ENCODE assay signal across 20 cellular contexts in the genomic region with DNA sequence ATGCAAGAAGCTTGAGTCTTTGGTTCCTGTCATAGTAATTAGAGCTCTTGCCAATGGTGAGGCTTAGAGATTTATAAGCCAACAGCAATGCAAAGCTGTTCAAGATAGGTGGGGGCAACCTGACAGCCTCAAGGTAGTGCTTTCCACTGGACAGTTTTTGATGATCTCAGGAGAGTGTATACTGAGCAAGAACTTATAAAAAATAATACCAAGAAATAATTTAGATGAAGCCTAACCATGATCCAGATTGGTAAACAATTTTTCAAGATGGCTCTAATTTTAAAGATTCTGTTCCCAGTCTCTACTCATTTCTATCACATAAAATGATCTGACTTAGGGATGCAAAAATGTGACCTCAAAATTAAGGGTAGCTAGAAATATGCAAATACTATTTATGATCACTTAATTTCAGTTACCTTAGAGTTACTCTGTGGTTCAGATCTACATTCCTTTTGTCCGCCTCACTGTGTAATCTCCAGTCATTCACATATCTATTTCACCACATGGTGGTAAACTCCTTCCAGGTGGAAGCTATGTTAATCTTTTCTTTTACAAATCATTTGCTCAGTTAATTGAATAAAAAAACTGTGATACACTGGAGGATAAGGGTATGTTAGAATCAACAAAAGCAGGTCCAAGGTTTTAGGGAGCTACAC.
A peak's percentile ranks its signal among the peaks of the same experiment; 100 is the strongest.
DNase-seq lines count a peak whose midpoint lies in the region; ATAC-seq, FAIRE-seq and TF ChIP-seq lines count a peak whose summit lies in the region.
"Had no signal": no experiment of that assay in that cellular context is flagged by ENCODE, and none has a peak within 500 bp of the region (broad histone marks: within the 10 kb centered on the region; RNA-seq: fewer than 3 reads in every experiment).

No MANE protein-coding gene starts in this region.

- no peak overlapping the region for H3K27ac ChIP-seq in testis
- H3K27ac ChIP-seq: neural progenitor cell, prostate gland, skin epidermis had no signal

- H3K9me3 ChIP-seq in testis, result no peaks in the 10 kb centered on the region
- H3K9me3 ChIP-seq: prostate gland had no signal

- peak; percentile 79 for FAIRE-seq in RCC 7860 (lab: Jason Lieb, UNC)
- FAIRE-seq: GM19239 had no signal

- H3K4me3 ChIP-seq in choroid plexus epithelial cell (ENCODE audit: low read depth, low read length) (no peak overlapping the region), testis (no peak overlapping the region)
- H3K4me3 ChIP-seq: neural progenitor cell, prostate gland, skin epidermis had no signal

- no peak for TF ChIP-seq CTCF in choroid plexus epithelial cell (conservative IDR thresholded peaks at IDR 0.05; ENCODE audit: low read depth, low read length)
- TF ChIP-seq CTCF in testis (IDR thresholded peaks at IDR 0.05), result no peak

- intact Hi-C loops in testis (cut with DNase I; ENCODE audit: low total_unique reads), result no loop called here

- TF ChIP-seq POLR2A in testis (IDR thresholded peaks at IDR 0.05), result no peak

- WGBS in testis, 2 donors, result 88 to 96% methylated on average over 1 of the region's 1 CpG

- no peaks in the 10 kb centered on the region for H3K4me1 ChIP-seq in testis
- H3K4me1 ChIP-seq: neural progenitor cell, prostate gland had no signal

- no peaks in the 10 kb centered on the region for H3K36me3 ChIP-seq in testis (ENCODE audit: low read depth, missing control alignments)
- H3K36me3 ChIP-seq: neural progenitor cell, prostate gland had no signal

- no peaks in the 10 kb centered on the region for H3K27me3 ChIP-seq in testis
- H3K27me3 ChIP-seq: neural progenitor cell had no signal

- DNase-seq in HS-5 (ENCODE audit: low read depth) (peak; percentile 59), RCC 7860 (ENCODE audit: low spot score) (peak; percentile 48), choroid plexus epithelial cell (ENCODE audit: low read depth) (peak; percentile 56), non-pigmented ciliary epithelial cell (ENCODE audit: low read depth) (peak; percentile 32), hypothalamus (lab: John Stamatoyannopoulos, UW) (no peak), testis (no peak)
- DNase-seq: activated CD4-positive, alpha-beta T cell treated with anti-CD3 and anti-CD28 coated beads, Interleukin-2, amount 50 U/mL, for 4 hours; activated naive CD8-positive, alpha-beta T cell treated with anti-CD3 and anti-CD28 coated beads for 36 hours; CD4-positive, CD25-positive, alpha-beta regulatory T cell; effector memory CD8-positive, alpha-beta T cell; NCI-H1436 treated with DMSO at 0.1 percent for 48 hours; NCI-H2107; T-helper 9 cell had no signal

- ATAC-seq in HG02759 (IDR thresholded peaks at IDR 0.05; ENCODE audit: unreplicated experiment), result no peak
- ATAC-seq: activated T-helper 17 cell treated with anti-CD3 and anti-CD28 coated beads, Interleukin-2, amount 50 U/mL, for 72 hours; effector memory CD8-positive, alpha-beta T cell; WTC11 had no signal

Comparison
In these comparisons a context has a peak if more than half of its experiments do, and no peak if none do; other contexts are left out.
1. DNase-seq: peak in HS-5 (single experiment), RCC 7860 (single experiment), choroid plexus epithelial cell (single experiment) and non-pigmented ciliary epithelial cell (single experiment); none in hypothalamus (0 of 51) and testis (single experiment).